ENCODE assay signal across 15 cellular contexts in the genomic region with DNA sequence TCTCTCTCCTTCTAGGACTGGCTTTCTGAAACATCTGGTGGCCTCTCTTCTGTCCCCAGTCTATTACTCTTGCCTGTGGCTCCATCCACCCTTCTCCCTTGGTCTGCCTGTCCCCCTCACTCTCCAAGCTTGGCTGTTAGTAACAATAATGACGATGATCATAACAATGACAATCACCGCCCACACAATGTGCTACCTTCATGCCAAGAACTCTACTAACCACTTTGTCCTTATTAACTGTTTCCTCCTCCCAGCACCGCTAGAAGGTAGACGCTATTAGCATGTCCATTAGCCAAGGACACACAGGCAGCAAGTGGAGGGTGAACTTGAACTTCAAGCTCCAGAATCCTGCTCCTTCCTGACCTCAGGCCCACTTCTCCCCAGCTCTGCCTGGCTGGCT. TPM values are rescaled to one million over a fixed set of nuclear protein-coding genes. Genes with fewer than 3 reads are reported as not detected.
DNase-seq lines count a peak whose midpoint lies in the region; ATAC-seq and TF ChIP-seq lines count a peak whose summit lies in the region.
"Had no signal": no experiment of that assay in that cellular context is flagged by ENCODE, and none has a peak within 500 bp of the region (broad histone marks: within the 10 kb centered on the region; RNA-seq: fewer than 3 reads in every experiment).

No MANE protein-coding gene starts in this region.

- H3K9me3 Mint-ChIP-seq in activated naive CD8-positive, alpha-beta T cell (ENCODE audit: low read depth) = no peaks in the 10 kb centered on the region
- no peaks in the 10 kb centered on the region for H3K9me3 Mint-ChIP-seq in immature natural killer cell
- H3K9me3 Mint-ChIP-seq in stimulated activated naive B cell treated with anti-CD40 and anti-IgM and Interleukin-4, amounts not matched to agents 10 μg/mL and 1 μg/mL and 100 μg/mL, for 72 hours = no peaks in the 10 kb centered on the region

- peaks cover 64% of the 10 kb centered on the region for H3K4me1 ChIP-seq in left ventricle myocardium inferior

- peak overlapping the region; percentile 35 for H3K4me3 Mint-ChIP-seq in activated naive CD8-positive, alpha-beta T cell
- H3K4me3 Mint-ChIP-seq in immature natural killer cell = peak overlapping the region in 1 of 5 donors; percentile 3
- H3K4me3 Mint-ChIP-seq in stimulated activated naive B cell treated with anti-CD40 and anti-IgM and Interleukin-4, amounts not matched to agents 10 μg/mL and 1 μg/mL and 100 μg/mL, for 72 hours = no peak overlapping the region

- intact Hi-C loops in left ventricle myocardium inferior (cut with micrococcal nuclease) (no loop called here), cardiac septum (cut with DNase I) (loop anchor here (5.0 to 10.0 kb wide), 2 partner anchors 157 to 214 kb away; no protein-coding TSS in a partner anchor)

- H3K27ac ChIP-seq in left ventricle myocardium inferior (replicated peaks) = peak overlapping the region; percentile 91
- H3K27ac ChIP-seq: cardiac muscle cell, HL-60 had no signal

- no peaks in the 10 kb centered on the region for H3K9me3 ChIP-seq in left ventricle myocardium inferior (replicated peaks)

- H3K36me3 Mint-ChIP-seq in activated naive CD8-positive, alpha-beta T cell = peaks cover 9% of the 10 kb centered on the region
- peaks cover 4 to 12% (median 7%) of the 10 kb centered on the region in 3 donors for H3K36me3 Mint-ChIP-seq in immature natural killer cell
- peaks cover 56 to 72% of the 10 kb centered on the region in 2 donors for H3K36me3 Mint-ChIP-seq in stimulated activated naive B cell treated with anti-CD40 and anti-IgM and Interleukin-4, amounts not matched to agents 10 μg/mL and 1 μg/mL and 100 μg/mL, for 72 hours

- peaks cover 36% of the 10 kb centered on the region for H3K36me3 ChIP-seq in left ventricle myocardium inferior

- H3K4me3 ChIP-seq in left ventricle myocardium inferior = peak overlapping the region; percentile 72
- H3K4me3 ChIP-seq: cardiac muscle cell had no signal

- no peak for DNase-seq in left ventricle myocardium inferior
- DNase-seq in cardiac septum (ENCODE audit: low spot score) = no peak
- no peak for DNase-seq in immature natural killer cell
- no peak for DNase-seq in stimulated activated naive B cell treated with anti-CD40 and anti-IgM and Interleukin-4, amounts not matched to agents 10 μg/mL and 1 μg/mL and 100 μg/mL, for 72 hours
- DNase-seq in superior temporal gyrus (ENCODE audit: extremely low spot score) = no peak
- DNase-seq in NOMO-1 (lab: John Stamatoyannopoulos, UW; ENCODE audit: unreplicated experiment in 2 of 2) = no peak
- DNase-seq: activated CD4-positive, CD25-positive, alpha-beta regulatory T cell treated with anti-CD3 and anti-CD28 coated beads, Interleukin-2, amount 50 U/mL, for 72 hours; NCI-H2029; stimulated activated CD4-positive, alpha-beta T cell treated with anti-CD3 and anti-CD28 coated beads, Interleukin-4, amount 100 ng/mL, for 1 hour; stimulated activated naive CD4-positive, alpha-beta T cell treated with Interleukin-2 at 50 U/mL for 16 hours had no signal

- H3K4me1 Mint-ChIP-seq in activated naive CD8-positive, alpha-beta T cell (ENCODE audit: low read depth) = peaks cover 37% of the 10 kb centered on the region
- H3K4me1 Mint-ChIP-seq in immature natural killer cell = peaks cover 27 to 32% of the 10 kb centered on the region in 2 donors
- peaks cover 41 to 73% of the 10 kb centered on the region in 2 donors for H3K4me1 Mint-ChIP-seq in stimulated activated naive B cell treated with anti-CD40 and anti-IgM and Interleukin-4, amounts not matched to agents 10 μg/mL and 1 μg/mL and 100 μg/mL, for 72 hours

- no peak for ATAC-seq in stimulated activated naive B cell treated with anti-CD40 and anti-IgM and Interleukin-4, amounts not matched to agents 10 μg/mL and 1 μg/mL and 100 μg/mL, for 72 hours (replicated peaks)
- no peak for ATAC-seq in HG02981 (IDR thresholded peaks at IDR 0.05; ENCODE audit: unreplicated experiment)

- H3K27me3 ChIP-seq in left ventricle myocardium inferior (ENCODE audit: low read depth) = no peaks in the 10 kb centered on the region
- H3K27me3 ChIP-seq: cardiac muscle cell had no signal

- H3K27ac Mint-ChIP-seq in activated naive CD8-positive, alpha-beta T cell = peak overlapping the region; percentile 78
- H3K27ac Mint-ChIP-seq in immature natural killer cell = peak overlapping the region in 5 of 6 donors; percentile 6 to 71 (median 38)
- H3K27ac Mint-ChIP-seq in stimulated activated naive B cell treated with anti-CD40 and anti-IgM and Interleukin-4, amounts not matched to agents 10 μg/mL and 1 μg/mL and 100 μg/mL, for 72 hours = peak overlapping the region; percentile 6

- H3K27me3 Mint-ChIP-seq in activated naive CD8-positive, alpha-beta T cell = no peaks in the 10 kb centered on the region
- H3K27me3 Mint-ChIP-seq in immature natural killer cell (ENCODE audit: low read depth in 3 of 3) = peaks cover 4 to 5% (median 5%) of the 10 kb centered on the region in 3 donors
- H3K27me3 Mint-ChIP-seq in stimulated activated naive B cell treated with anti-CD40 and anti-IgM and Interleukin-4, amounts not matched to agents 10 μg/mL and 1 μg/mL and 100 μg/mL, for 72 hours = no peaks in the 10 kb centered on the region

- TF ChIP-seq CTCF in left ventricle myocardium inferior (IDR thresholded peaks at IDR 0.05; ENCODE audit: borderline replicate concordance) = no peak

RNA-seq across cellular contexts. Expression of a gene that starts 2.7 kb away (rescaled TPM):
- total RNA-seq in left ventricle myocardium inferior = 138 TPM
- total RNA-seq in cardiac septum = 175 TPM
- 10 to 100 TPM; 16.0 to 40.3 (median 32.9) TPM for polyA plus RNA-seq in immature natural killer cell

RNA-seq across cellular contexts. Expression of a gene that starts 3.3 kb away (rescaled TPM):
- total RNA-seq in left ventricle myocardium inferior (44.4 TPM), cardiac septum (39.2 TPM)
- polyA plus RNA-seq in immature natural killer cell = 10 to 100 TPM; 64.0 to 72.7 (median 64.2) TPM

RNA-seq across cellular contexts. Expression of a gene that starts 25.3 kb away (rescaled TPM):
- total RNA-seq in left ventricle myocardium inferior (834 TPM), cardiac septum (827 TPM)
- 1,000 to 10,000 TPM; 3,472 to 4,403 (median 4,065) TPM for polyA plus RNA-seq in immature natural killer cell

RNA-seq across cellular contexts. Expression of a gene that starts 26.5 kb away (rescaled TPM):
- total RNA-seq in left ventricle myocardium inferior = not detected
- total RNA-seq in cardiac septum = not detected
- polyA plus RNA-seq in immature natural killer cell = not detected
- total RNA-seq: posterior vena cava had no signal
- polyA plus RNA-seq: cardiac muscle cell had no signal

RNA-seq across cellular contexts. Expression of a gene that starts 33.7 kb away (rescaled TPM):
- total RNA-seq in left ventricle myocardium inferior (not detected), cardiac septum (not detected)
- polyA plus RNA-seq in immature natural killer cell = not detected
- total RNA-seq: cardiac muscle cell, posterior vena cava had no signal
- polyA plus RNA-seq: cardiac muscle cell had no signal

Comparison
In these comparisons a context has a peak if more than half of its experiments do, and no peak if none do; other contexts are left out.
1. H3K27ac Mint-ChIP-seq: peak in every context shown above with its lines; median percentile 78 in activated naive CD8-positive, alpha-beta T cell; 38 in immature natural killer cell; 6 in stimulated activated naive B cell treated with anti-CD40 and anti-IgM and Interleukin-4, amounts not matched to agents 10 μg/mL and 1 μg/mL and 100 μg/mL, for 72 hours.